8 cellular contexts compared by ENCODE assay signal in genomic region chr19:46716013-46716671, GRCh38. TPM values are rescaled to one million over a fixed set of nuclear protein-coding genes. Genes with fewer than 3 reads are reported as not detected.
DNase-seq lines count a peak whose midpoint lies in the region; ATAC-seq and TF ChIP-seq lines count a peak whose summit lies in the region.

No MANE protein-coding gene starts in this region.

- intact Hi-C loops in Panc1 (cut with micrococcal nuclease; ENCODE audit: unreplicated experiment): no loop called here

- in situ Hi-C loops in Panc1 (cut with HindIII; ENCODE audit: low pct_unique_long_range_greater_than_20kb, low sequenced_read_pairs): no loop called here

- no peaks in the 10 kb centered on the region for H3K27me3 ChIP-seq in Panc1 (ENCODE audit: control insufficient read depth, insufficient read depth, low read length)

- H3K4me3 ChIP-seq in GM12864 (ENCODE audit: low read depth, low read length) (peak overlapping the region; percentile 72), Panc1 (ENCODE audit: low read depth in 2 of 2, low read length in 2 of 2) (peak overlapping the region; percentile 71 to 74)

- H3K36me3 Mint-ChIP-seq in naive B cell: peaks cover 0 to 9% of the 10 kb centered on the region in 2 donors

- no peaks in the 10 kb centered on the region for H3K9me3 Mint-ChIP-seq in naive B cell

- ATAC-seq in Panc1: no peak
- ATAC-seq in naive B cell (ENCODE audit: low read depth in 2 of 2): no peak

- CTCF ChIA-PET in Panc1 (lab: Charles Lee): no interaction called here

- H3K4me3 Mint-ChIP-seq in naive B cell: peak overlapping the region; percentile 92 to 99 (median 96)

- H3K27me3 Mint-ChIP-seq in naive B cell: no peaks in the 10 kb centered on the region

- BruUV-seq in Panc1 (replicated peaks; lab: Mats Ljungman, UMichigan): no TSS peak

- H3K4me1 Mint-ChIP-seq in naive B cell: peaks cover 46 to 75% (median 65%) of the 10 kb centered on the region in 3 donors

- TF ChIP-seq CTCF in GM12864 (IDR thresholded peaks at IDR 0.05; ENCODE audit: low read depth, low read length, missing control alignments) (peak; percentile 2), Panc1 (IDR thresholded peaks at IDR 0.05) (no peak)

- H3K4me1 ChIP-seq in Panc1 (ENCODE audit: control insufficient read depth, insufficient read depth, low read length): peaks cover 5% of the 10 kb centered on the region

- peak overlapping the region; percentile 84 to 99 (median 96) for H3K27ac Mint-ChIP-seq in naive B cell

- peaks cover 5% of the 10 kb centered on the region; the same call in 1 of the 2 replicates for H3K36me3 ChIP-seq in Panc1 (ENCODE audit: control insufficient read depth, insufficient read depth, low read length)

- DNase-seq in GM12864 (ENCODE audit: low read depth) (no peak), Panc1 (ENCODE audit: low read depth, low spot score) (no peak), ecto neural progenitor cell (ENCODE audit: low spot score) (peak; percentile 80), naive B cell (no peak), NCI-H146 (lab: John Stamatoyannopoulos, UW) (no peak), SKM-1 treated with dmso at 0.1 percent for 144 hours (lab: John Stamatoyannopoulos, UW; ENCODE audit: unreplicated experiment) (no peak), HUDEP-2 (lab: John Stamatoyannopoulos, UW; ENCODE audit: unreplicated experiment in 76 of 76) (no peak), NCI-H2029 (lab: John Stamatoyannopoulos, UW) (no peak)

- H3K27ac ChIP-seq in Panc1 (ENCODE audit: low read length): peak overlapping the region; percentile 89

- no peaks in the 10 kb centered on the region for H3K9me3 ChIP-seq in Panc1 (ENCODE audit: control insufficient read depth, insufficient read depth, low read depth, low read length)

- POLR2A ChIA-PET in Panc1 (lab: Charles Lee): interaction anchor here (0.7 kb wide), 2 partner anchors 12 to 67 kb away, joined by 9 to 12 read pairs; no protein-coding TSS in a partner anchor

RNA-seq across cellular contexts. Expression of gene PRKD2, which starts 0.8 kb away (rescaled TPM):
- total RNA-seq in Panc1 (2021; ENCODE audit: unreplicated experiment): 41.2 TPM
- 44.2 TPM for polyA plus RNA-seq in Panc1 (2012; ENCODE audit: insufficient read length)
- polyA plus RNA-seq in naive B cell (ENCODE audit: low read depth in 6 of 6): 100 to 1,000 TPM in 1 of 6 donors, 10 to 100 TPM in 5; 66.7 to 156 (median 72.6) TPM

RNA-seq across cellular contexts. Expression of gene FKRP, which starts 29.7 kb away (rescaled TPM):
- 21.6 TPM for total RNA-seq in Panc1 (2021; ENCODE audit: unreplicated experiment)
- polyA plus RNA-seq in Panc1 (2012; ENCODE audit: insufficient read length): 20.0 TPM
- polyA plus RNA-seq in naive B cell (ENCODE audit: low read depth in 6 of 6): 10 to 100 TPM in 1 of 6 donors, 1 to 10 TPM in 5; 2.0 to 10.1 (median 6.0) TPM

RNA-seq across cellular contexts. Expression of gene STRN4, which starts 30.1 kb away (rescaled TPM):
- total RNA-seq in Panc1 (2021; ENCODE audit: unreplicated experiment): 89.5 TPM
- 137 TPM for polyA plus RNA-seq in Panc1 (2012; ENCODE audit: insufficient read length)
- 10 to 100 TPM in 5 of 6 donors, 1 to 10 TPM in 1; 6.0 to 38.0 (median 15.5) TPM for polyA plus RNA-seq in naive B cell (ENCODE audit: low read depth in 6 of 6)

RNA-seq across cellular contexts. Expression of gene DACT3, which starts 55.2 kb away (rescaled TPM):
- 1.0 TPM for total RNA-seq in Panc1 (2021; ENCODE audit: unreplicated experiment)
- polyA plus RNA-seq in Panc1 (2012; ENCODE audit: insufficient read length): 0.44 TPM
- under 1 TPM in 2 of 6 donors, not detected in 4; 0.11 to 0.30 TPM for polyA plus RNA-seq in naive B cell (ENCODE audit: low read depth in 6 of 6)
